Comparison of ENCODE assay signal across 10 cellular contexts in the genomic region with DNA sequence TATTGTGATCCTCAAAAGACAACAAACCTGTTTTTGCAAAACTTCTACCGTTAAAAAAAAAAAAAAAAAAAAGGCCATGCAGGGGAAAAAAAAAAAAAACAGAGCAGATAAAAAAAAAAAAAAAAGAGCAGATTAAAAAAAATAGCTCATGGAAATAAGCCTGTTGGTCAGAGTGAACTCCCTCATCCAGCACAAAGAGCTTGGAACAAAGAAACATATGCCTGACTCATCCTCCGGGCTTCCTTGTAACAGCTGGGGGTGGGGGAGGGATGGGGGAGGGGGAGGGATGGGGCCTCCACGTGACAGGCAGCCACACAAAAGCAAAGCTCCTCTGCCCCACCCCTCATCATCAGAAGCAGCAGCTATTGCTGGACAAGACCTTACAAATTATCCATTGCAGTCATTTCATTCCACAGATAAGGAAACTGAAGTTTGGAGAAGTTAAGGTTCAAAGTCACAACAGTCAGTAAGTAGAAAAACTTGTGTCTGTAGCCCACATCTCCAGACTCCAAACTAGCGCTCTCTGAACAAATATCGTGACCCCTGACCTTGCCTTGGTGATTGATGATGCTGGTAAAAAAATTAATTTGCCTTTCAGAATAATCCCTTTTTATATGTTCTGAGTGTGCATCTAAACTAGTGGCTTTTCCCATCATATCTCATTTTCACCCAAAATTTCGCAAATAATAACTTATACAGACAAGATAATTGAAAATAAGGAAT. TPM values are rescaled to one million over a fixed set of nuclear protein-coding genes. Genes with fewer than 3 reads are reported as not detected.
DNase-seq lines count a peak whose midpoint lies in the region; ATAC-seq, FAIRE-seq and TF ChIP-seq lines count a peak whose summit lies in the region.
"Had no signal": no experiment of that assay in that cellular context is flagged by ENCODE, and none has a peak within 500 bp of the region (broad histone marks: within the 10 kb centered on the region; RNA-seq: fewer than 3 reads in every experiment).

No MANE protein-coding gene starts in this region.

- TF ChIP-seq CTCF in H1 (IDR thresholded peaks at IDR 0.05; ENCODE audit: control extremely low read depth in 1 of 3, insufficient read depth in 1 of 3, low read depth in 1 of 3, low read length in 3 of 3) (no peak), lower lobe of right lung (IDR thresholded peaks at IDR 0.05) (no peak)

- TF ChIP-seq POLR2A in H1 (IDR thresholded peaks at IDR 0.05; ENCODE audit: control extremely low read depth in 1 of 2, low read depth in 2 of 2, low read length in 2 of 2) = no peak

- H4K5ac ChIP-seq in H1 (ENCODE audit: insufficient read length, low read depth, low read length) = peak overlapping the region; percentile 41

- H3K27me3 ChIP-seq in NT2/D1 (ENCODE audit: insufficient read depth, insufficient read length) (no peaks in the 10 kb centered on the region), H1 (replicated peaks in 1 of 4; ENCODE audit: control insufficient read depth in 3 of 4, extremely low read depth in 1 of 4, insufficient read depth in 3 of 4, low read length in 3 of 4) (no peaks in the 10 kb centered on the region), lower lobe of right lung (ENCODE audit: low read depth) (no peaks in the 10 kb centered on the region)

- no peak overlapping the region for H3K4ac ChIP-seq in H1 (replicated peaks; ENCODE audit: insufficient read length, low read depth, low read length)

- H2BK15ac ChIP-seq in H1 (ENCODE audit: low read length) = no peak overlapping the region

- H2AFZ ChIP-seq in H1 (ENCODE audit: low read length) = 0 out of 2 replicates have a peak overlapping the region, but pooled peaks have one; percentile 16

- peak; percentile 90 for DNase-seq in H4 (ENCODE audit: low spot score)
- peak; percentile 88 for DNase-seq in NT2/D1 (ENCODE audit: low read depth, low spot score)
- no peak for DNase-seq in H1 (ENCODE audit: low read depth in 1 of 2, low spot score in 2 of 2)
- no peak for DNase-seq in lower lobe of right lung
- no peak for DNase-seq in NCI-H1048 (lab: John Stamatoyannopoulos, UW)
- no peak for DNase-seq in cortex of kidney (lab: John Stamatoyannopoulos, UW)
- no peak for DNase-seq in activated naive CD4-positive, alpha-beta T cell treated with anti-CD3 and anti-CD28 coated beads, Interleukin-2, amount 50 U/mL, for 16 hours
- DNase-seq in stimulated activated CD4-positive, alpha-beta T cell treated with anti-CD3 and anti-CD28 coated beads, Interleukin-4, amount 100 ng/mL, for 4 hours = no peak

- TF ChIP-seq RAD21 in H1 (IDR thresholded peaks at IDR 0.05 in 1 of 2, conservative IDR thresholded peaks at IDR 0.05 in 1 of 2; ENCODE audit: low read depth in 2 of 2, low read length in 2 of 2) = no peak

- H2BK120ac ChIP-seq in H1 (replicated peaks; ENCODE audit: low read depth, low read length) = no peak overlapping the region

- H3K4me2 ChIP-seq in H1 (ENCODE audit: insufficient read depth in 1 of 2, low read depth in 2 of 2, low read length in 2 of 2) = peak overlapping the region; percentile 11; a peak in 1 of 4 replicates
- H3K4me2 ChIP-seq: KMS-11 had no signal

- no peak overlapping the region for H2BK12ac ChIP-seq in H1 (ENCODE audit: low read depth, low read length)

- H3K27ac ChIP-seq in H1 (ENCODE audit: low read depth, low read length) (0 out of 2 replicates have a peak overlapping the region, but pooled peaks have one; percentile 41), lower lobe of right lung (peak overlapping the region; percentile 41)
- H3K27ac ChIP-seq: KMS-11 had no signal

- H2BK5ac ChIP-seq in H1 (ENCODE audit: low read depth, low read length) = no peak overlapping the region

- H3K4me3 ChIP-seq in NT2/D1 (ENCODE audit: insufficient read length, low read depth) (no peak overlapping the region), H1 (ENCODE audit: extremely low read depth in 1 of 4, insufficient read depth in 2 of 4, low read depth in 3 of 4, low read length in 4 of 4) (no peak overlapping the region; a peak in 1 of 8 replicates), lower lobe of right lung (no peak overlapping the region)

- H4K91ac ChIP-seq in H1 (replicated peaks; ENCODE audit: insufficient read length, low read length) = no peak overlapping the region

- H3K14ac ChIP-seq in H1 (ENCODE audit: insufficient read length) = no peak overlapping the region

- TF ChIP-seq EP300 in H1 (IDR thresholded peaks at IDR 0.05; ENCODE audit: borderline replicate concordance in 1 of 2, low read depth in 2 of 2, low read length in 2 of 2) = no peak

- H3K18ac ChIP-seq in H1 (ENCODE audit: extremely low read depth, low read length) = no peak overlapping the region; the same call in 1 of the 2 replicates

- H3K23ac ChIP-seq in H1 (ENCODE audit: insufficient read length) = no peak overlapping the region

- no peaks in the 10 kb centered on the region for H3K79me2 ChIP-seq in H1 (ENCODE audit: control insufficient read depth in 1 of 2, insufficient read depth in 2 of 2, low read length in 2 of 2)

- H3K4me1 ChIP-seq in NT2/D1 (ENCODE audit: insufficient read depth, insufficient read length) (peaks cover 5% of the 10 kb centered on the region), H1 (replicated peaks in 1 of 4; ENCODE audit: control insufficient read depth in 3 of 4, insufficient read depth in 4 of 4, low read length in 3 of 4) (peaks cover 0 to 33% (median 17%) of the 10 kb centered on the region in 4 experiments; a peak in 6 of 7 replicates), lower lobe of right lung (peaks cover 12% of the 10 kb centered on the region)

- H2BK20ac ChIP-seq in H1 (ENCODE audit: low read length) = peak overlapping the region; percentile 2; the same call in 1 of the 2 replicates

- POLR2A ChIA-PET in H1 (lab: Charles Lee; ENCODE audit: partially characterized antibody) = interaction anchor here (0.6 to 1.2 kb wide), 3 partner anchors 57 to 97 kb away, joined by 3 to 5 read pairs (median 3); no protein-coding TSS in a partner anchor

- ATAC-seq in lower lobe of right lung = peak; percentile 62 to 70

- no peak overlapping the region for H3K9ac ChIP-seq in NT2/D1 (ENCODE audit: insufficient read length, low read depth)
- no peak overlapping the region for H3K9ac ChIP-seq in H1 (replicated peaks in 1 of 4; ENCODE audit: extremely low read depth in 1 of 4, low read depth in 3 of 4, low read length in 3 of 4)
- H3K9ac ChIP-seq: KMS-11 had no signal

- intact Hi-C loops in lower lobe of right lung (cut with DNase I) = no loop called here

- no peak overlapping the region for H4K8ac ChIP-seq in H1 (ENCODE audit: extremely low read depth, insufficient read depth, low read length)

- no peaks in the 10 kb centered on the region for H4K20me1 ChIP-seq in H1 (replicated peaks in 1 of 2; ENCODE audit: control insufficient read depth in 1 of 2, insufficient read depth in 2 of 2, low read length in 2 of 2)

- H3K56ac ChIP-seq in H1 (replicated peaks; ENCODE audit: insufficient read length, low read depth, low read length) = no peak overlapping the region

- 65% methylated on average over 4 of the region's 6 CpGs; no CpG with 5 or more reads in 1 of the 2 experiments for WGBS in H1 (ENCODE audit: extremely low coverage in 1 of 2, insufficient coverage in 1 of 2, insufficient read length in 1 of 2, insufficient replicate concordance in 2 of 2, low coverage in 1 of 2, low lambda C conversion rate in 2 of 2, missing lambda C conversion rate in 1 of 2), 2 experiments

- CTCF ChIA-PET in H1 (lab: Charles Lee; ENCODE audit: partially characterized antibody) = interaction anchor here (0.9 to 2.9 kb wide), 3 partner anchors 17 to 71 kb away, joined by 4 to 21 read pairs (median 5); no protein-coding TSS in a partner anchor

- no peaks in the 10 kb centered on the region for H3K79me1 ChIP-seq in H1 (ENCODE audit: low read depth, low read length)

- FAIRE-seq in H1 (lab: Jason Lieb, UNC) = no peak

- H3K23me2 ChIP-seq in H1 (ENCODE audit: low read depth, low read length) = no peaks in the 10 kb centered on the region

- H2AK5ac ChIP-seq in H1 (ENCODE audit: low read depth, low read length) = no peak overlapping the region

- H3K9me3 ChIP-seq in NT2/D1 (ENCODE audit: insufficient read depth, low read length) (peaks cover 7% of the 10 kb centered on the region; the same call in 1 of the 2 replicates), H1 (ENCODE audit: insufficient read depth in 2 of 2, low read depth in 1 of 2, low read length in 1 of 2) (peaks cover 0 to 4% of the 10 kb centered on the region in 2 experiments; a peak in 3 of 4 replicates), lower lobe of right lung (no peaks in the 10 kb centered on the region)

- peaks cover 13% of the 10 kb centered on the region for H3K36me3 ChIP-seq in NT2/D1 (ENCODE audit: insufficient read depth, insufficient read length, low read length)
- H3K36me3 ChIP-seq in H1 (ENCODE audit: control insufficient read depth in 2 of 4, insufficient read depth in 4 of 4, low read length in 3 of 4) = no peaks in the 10 kb centered on the region
- peaks cover 8% of the 10 kb centered on the region for H3K36me3 ChIP-seq in lower lobe of right lung

TF ChIP-seq in H1, 55 proteins besides CTCF, POLR2A, EP300 and RAD21 (continues in another document):
- TF ChIP-seq TBP (IDR thresholded peaks at IDR 0.05; ENCODE audit: low read depth, low read length) = 0 out of 2 replicates have a peak, but pooled peaks have one; percentile 9
- TF ChIP-seq JUN (IDR thresholded peaks at IDR 0.05; ENCODE audit: low read depth, low read length) = no peak

RNA-seq across cellular contexts. Expression of gene SLC35D2, which starts 38.9 kb away (rescaled TPM):
- total RNA-seq in H4 (2014; rRNA removed; shearing (Covaris generic)) = 12.1 and 15.5 TPM in 2 replicates
- 11.5 and 13.7 TPM in 2 replicates for total RNA-seq in H1 (2021; fragmentation: NEBNext Ultra II Directional; extraction: Animal tissue kit (Norgen Biotek cat#: 25700))
- polyA plus RNA-seq in H1 (2011; rRNA removed) = 7.0 and 9.6 TPM in 2 replicates
- 10.8 TPM for polyA plus RNA-seq in H1 (2011; cell fraction: cytosol; rRNA removed)
- 5.7 TPM for polyA plus RNA-seq in H1 (2011; cell fraction: nucleus; rRNA removed)
- 13.5 to 19.7 TPM (median 15.7 TPM) in 4 replicates for polyA plus RNA-seq in H1 (2012, experiment 1 of 2)
- 7.9 TPM for polyA plus RNA-seq in H1 (2012, experiment 2 of 2)
- 13.4 TPM for polyA plus RNA-seq in H1 (2013, experiment 1 of 2)
- 16.3 TPM for polyA plus RNA-seq in H1 (2013, experiment 2 of 2)
- 4.1 and 4.9 TPM in 2 replicates for polyA minus RNA-seq in H1 (2011; rRNA and poly(A)+ RNA removed)
- 4.0 TPM for polyA minus RNA-seq in H1 (2011; cell fraction: cytosol; rRNA and poly(A)+ RNA removed)
- 7.2 TPM for polyA minus RNA-seq in H1 (2011; cell fraction: nucleus; rRNA and poly(A)+ RNA removed)
- total RNA-seq in lower lobe of right lung = 32.4 TPM

RNA-seq across cellular contexts. Expression of gene HSD17B3, which starts 42.6 kb away (rescaled TPM):
- not detected in 2 replicates for total RNA-seq in H4 (2014; rRNA removed; shearing (Covaris generic))
- total RNA-seq in H1 (2021; fragmentation: NEBNext Ultra II Directional; extraction: Animal tissue kit (Norgen Biotek cat#: 25700)) = not detected in 2 replicates
- polyA plus RNA-seq in H1 (2011; rRNA removed) = 0.16 TPM in 1 of 2 replicates, not detected in the other
- polyA plus RNA-seq in H1 (2011; cell fraction: cytosol; rRNA removed) = not detected
- not detected for polyA plus RNA-seq in H1 (2011; cell fraction: nucleus; rRNA removed)
- not detected in 4 replicates for polyA plus RNA-seq in H1 (2012, experiment 1 of 2)
- polyA plus RNA-seq in H1 (2012, experiment 2 of 2) = not detected
- polyA plus RNA-seq in H1 (2013, experiment 1 of 2) = 0.04 TPM
- polyA plus RNA-seq in H1 (2013, experiment 2 of 2) = not detected
- 0.49 TPM in 1 of 2 replicates, not detected in the other for polyA minus RNA-seq in H1 (2011; rRNA and poly(A)+ RNA removed)
- polyA minus RNA-seq in H1 (2011; cell fraction: cytosol; rRNA and poly(A)+ RNA removed) = not detected
- polyA minus RNA-seq in H1 (2011; cell fraction: nucleus; rRNA and poly(A)+ RNA removed) = not detected
- total RNA-seq in lower lobe of right lung = 1.1 TPM
- polyA plus RNA-seq: neural cell had no signal

Comparison
In these comparisons a context has a peak if more than half of its experiments do, and no peak if none do; other contexts are left out.
1. DNase-seq: peak in H4 (single experiment) and NT2/D1 (single experiment); none in H1 (0 of 2), lower lobe of right lung (single experiment), NCI-H1048 (single experiment), cortex of kidney (single experiment), activated naive CD4-positive, alpha-beta T cell treated with anti-CD3 and anti-CD28 coated beads, Interleukin-2, amount 50 U/mL, for 16 hours (single experiment) and stimulated activated CD4-positive, alpha-beta T cell treated with anti-CD3 and anti-CD28 coated beads, Interleukin-4, amount 100 ng/mL, for 4 hours (0 of 2).